ENCODE assay signal across 1 cellular context in the genomic region with DNA sequence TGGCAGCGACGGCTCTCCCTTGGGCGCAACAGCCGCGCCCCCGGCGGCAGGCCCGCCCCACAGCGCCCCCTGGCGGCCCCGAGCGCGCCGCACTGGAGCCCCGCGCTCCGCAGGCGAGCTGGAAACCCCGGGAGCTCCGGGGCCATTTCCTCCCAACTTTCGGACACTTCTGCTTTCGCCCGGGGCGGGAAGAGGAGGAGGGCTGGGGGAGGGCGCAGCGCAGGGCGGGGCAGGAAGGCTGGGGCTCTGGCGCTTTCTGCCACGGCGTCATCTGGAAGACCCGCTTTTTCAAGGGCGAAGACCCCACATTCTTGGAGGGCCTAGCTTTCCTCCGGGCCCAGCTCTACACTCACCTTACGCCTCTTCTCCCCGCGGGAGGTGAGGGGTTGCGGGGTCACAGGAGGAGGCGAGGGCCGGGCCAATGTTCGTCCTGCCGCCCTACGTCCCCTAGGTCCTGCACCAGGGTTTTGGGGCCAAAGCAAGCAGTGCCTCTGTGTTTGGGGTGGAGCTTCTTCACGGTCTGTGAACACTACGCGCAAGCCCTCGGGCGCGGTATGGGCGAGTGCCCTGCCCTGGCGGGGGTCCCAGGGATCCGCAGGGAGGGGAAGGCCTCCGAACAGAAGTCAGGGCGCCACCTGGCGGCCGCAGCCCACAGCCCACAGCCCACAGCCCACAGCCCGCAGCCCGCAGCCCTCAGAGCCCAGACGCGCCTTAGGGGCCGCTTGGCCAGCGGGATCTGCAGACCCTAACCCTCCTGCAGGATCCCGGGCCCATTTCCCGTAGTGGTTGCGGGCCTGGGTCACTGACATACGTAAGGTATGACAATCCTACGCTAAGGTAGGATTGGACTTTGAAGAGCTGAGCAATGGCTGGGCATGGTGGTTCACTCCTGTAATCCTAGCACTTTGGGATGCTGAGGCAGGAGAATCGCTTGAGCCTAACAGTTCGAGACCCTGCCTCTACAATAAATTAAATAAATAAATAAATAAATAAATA.
TF ChIP-seq lines count a peak whose summit lies in the region.

No MANE protein-coding gene starts in this region.

TF ChIP-seq in HepG2, 621 proteins besides CTCF, POLR2A, EP300 and RAD21 (continued from another document and continues in another):
- TF ChIP-seq, protein P1, sequence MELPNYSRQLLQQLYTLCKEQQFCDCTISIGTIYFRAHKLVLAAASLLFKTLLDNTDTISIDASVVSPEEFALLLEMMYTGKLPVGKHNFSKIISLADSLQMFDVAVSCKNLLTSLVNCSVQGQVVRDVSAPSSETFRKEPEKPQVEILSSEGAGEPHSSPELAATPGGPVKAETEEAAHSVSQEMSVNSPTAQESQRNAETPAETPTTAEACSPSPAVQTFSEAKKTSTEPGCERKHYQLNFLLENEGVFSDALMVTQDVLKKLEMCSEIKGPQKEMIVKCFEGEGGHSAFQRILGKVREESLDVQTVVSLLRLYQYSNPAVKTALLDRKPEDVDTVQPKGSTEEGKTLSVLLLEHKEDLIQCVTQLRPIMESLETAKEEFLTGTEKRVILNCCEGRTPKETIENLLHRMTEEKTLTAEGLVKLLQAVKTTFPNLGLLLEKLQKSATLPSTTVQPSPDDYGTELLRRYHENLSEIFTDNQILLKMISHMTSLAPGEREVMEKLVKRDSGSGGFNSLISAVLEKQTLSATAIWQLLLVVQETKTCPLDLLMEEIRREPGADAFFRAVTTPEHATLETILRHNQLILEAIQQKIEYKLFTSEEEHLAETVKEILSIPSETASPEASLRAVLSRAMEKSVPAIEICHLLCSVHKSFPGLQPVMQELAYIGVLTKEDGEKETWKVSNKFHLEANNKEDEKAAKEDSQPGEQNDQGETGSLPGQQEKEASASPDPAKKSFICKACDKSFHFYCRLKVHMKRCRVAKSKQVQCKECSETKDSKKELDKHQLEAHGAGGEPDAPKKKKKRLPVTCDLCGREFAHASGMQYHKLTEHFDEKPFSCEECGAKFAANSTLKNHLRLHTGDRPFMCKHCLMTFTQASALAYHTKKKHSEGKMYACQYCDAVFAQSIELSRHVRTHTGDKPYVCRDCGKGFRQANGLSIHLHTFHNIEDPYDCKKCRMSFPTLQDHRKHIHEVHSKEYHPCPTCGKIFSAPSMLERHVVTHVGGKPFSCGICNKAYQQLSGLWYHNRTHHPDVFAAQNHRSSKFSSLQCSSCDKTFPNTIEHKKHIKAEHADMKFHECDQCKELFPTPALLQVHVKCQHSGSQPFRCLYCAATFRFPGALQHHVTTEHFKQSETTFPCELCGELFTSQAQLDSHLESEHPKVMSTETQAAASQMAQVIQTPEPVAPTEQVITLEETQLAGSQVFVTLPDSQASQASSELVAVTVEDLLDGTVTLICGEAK (IDR thresholded peaks at IDR 0.05) = no peak
- TF ChIP-seq, protein P1 (CRISPR knock-in tag; IDR thresholded peaks at IDR 0.05) = peak; percentile 61
- peak; percentile 64 for TF ChIP-seq POLR2G (IDR thresholded peaks at IDR 0.05; ENCODE audit: low read depth, low read length)
- no peak for TF ChIP-seq CHD4 (IDR thresholded peaks at IDR 0.05; ENCODE audit: borderline replicate concordance, low read length)
- no peak for TF ChIP-seq JUN (CRISPR knock-in tag; IDR thresholded peaks at IDR 0.05)
- TF ChIP-seq, protein P2, sequence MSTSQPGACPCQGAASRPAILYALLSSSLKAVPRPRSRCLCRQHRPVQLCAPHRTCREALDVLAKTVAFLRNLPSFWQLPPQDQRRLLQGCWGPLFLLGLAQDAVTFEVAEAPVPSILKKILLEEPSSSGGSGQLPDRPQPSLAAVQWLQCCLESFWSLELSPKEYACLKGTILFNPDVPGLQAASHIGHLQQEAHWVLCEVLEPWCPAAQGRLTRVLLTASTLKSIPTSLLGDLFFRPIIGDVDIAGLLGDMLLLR (CRISPR knock-in tag; IDR thresholded peaks at IDR 0.05) = no peak
- no peak for TF ChIP-seq MTF2 (CRISPR knock-in tag; IDR thresholded peaks at IDR 0.05; ENCODE audit: borderline replicate concordance)
- TF ChIP-seq, protein P3, sequence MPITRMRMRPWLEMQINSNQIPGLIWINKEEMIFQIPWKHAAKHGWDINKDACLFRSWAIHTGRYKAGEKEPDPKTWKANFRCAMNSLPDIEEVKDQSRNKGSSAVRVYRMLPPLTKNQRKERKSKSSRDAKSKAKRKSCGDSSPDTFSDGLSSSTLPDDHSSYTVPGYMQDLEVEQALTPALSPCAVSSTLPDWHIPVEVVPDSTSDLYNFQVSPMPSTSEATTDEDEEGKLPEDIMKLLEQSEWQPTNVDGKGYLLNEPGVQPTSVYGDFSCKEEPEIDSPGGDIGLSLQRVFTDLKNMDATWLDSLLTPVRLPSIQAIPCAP (CRISPR knock-in tag; IDR thresholded peaks at IDR 0.05; ENCODE audit: low read depth) = no peak
- 0 out of 2 replicates have a peak, but pooled peaks have one; percentile 43 for TF ChIP-seq MED13 (CRISPR knock-in tag; IDR thresholded peaks at IDR 0.05)
- no peak for TF ChIP-seq RBAK (CRISPR knock-in tag; IDR thresholded peaks at IDR 0.05)
- TF ChIP-seq ZNF296 (CRISPR knock-in tag; conservative IDR thresholded peaks at IDR 0.05) = 0 out of 2 replicates have a peak, but pooled peaks have one; percentile 54
- TF ChIP-seq SNRNP70 (IDR thresholded peaks at IDR 0.05; ENCODE audit: low read depth, low read length) = no peak
- TF ChIP-seq, protein P4, sequence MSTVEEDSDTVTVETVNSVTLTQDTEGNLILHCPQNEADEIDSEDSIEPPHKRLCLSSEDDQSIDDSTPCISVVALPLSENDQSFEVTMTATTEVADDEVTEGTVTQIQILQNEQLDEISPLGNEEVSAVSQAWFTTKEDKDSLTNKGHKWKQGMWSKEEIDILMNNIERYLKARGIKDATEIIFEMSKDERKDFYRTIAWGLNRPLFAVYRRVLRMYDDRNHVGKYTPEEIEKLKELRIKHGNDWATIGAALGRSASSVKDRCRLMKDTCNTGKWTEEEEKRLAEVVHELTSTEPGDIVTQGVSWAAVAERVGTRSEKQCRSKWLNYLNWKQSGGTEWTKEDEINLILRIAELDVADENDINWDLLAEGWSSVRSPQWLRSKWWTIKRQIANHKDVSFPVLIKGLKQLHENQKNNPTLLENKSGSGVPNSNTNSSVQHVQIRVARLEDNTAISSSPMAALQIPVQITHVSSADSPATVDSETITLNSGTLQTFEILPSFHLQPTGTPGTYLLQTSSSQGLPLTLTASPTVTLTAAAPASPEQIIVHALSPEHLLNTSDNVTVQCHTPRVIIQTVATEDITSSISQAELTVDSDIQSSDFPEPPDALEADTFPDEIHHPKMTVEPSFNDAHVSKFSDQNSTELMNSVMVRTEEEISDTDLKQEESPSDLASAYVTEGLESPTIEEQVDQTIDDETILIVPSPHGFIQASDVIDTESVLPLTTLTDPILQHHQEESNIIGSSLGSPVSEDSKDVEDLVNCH (CRISPR knock-in tag; IDR thresholded peaks at IDR 0.05) = no peak
- peak; percentile 72; the same call in 1 of the 2 replicates for TF ChIP-seq GZF1 (CRISPR knock-in tag; IDR thresholded peaks at IDR 0.05)
- 0 out of 2 replicates have a peak, but pooled peaks have one; percentile 36 for TF ChIP-seq ZZZ3 (CRISPR knock-in tag; IDR thresholded peaks at IDR 0.05; ENCODE audit: borderline replicate concordance)
- TF ChIP-seq, protein P5, sequence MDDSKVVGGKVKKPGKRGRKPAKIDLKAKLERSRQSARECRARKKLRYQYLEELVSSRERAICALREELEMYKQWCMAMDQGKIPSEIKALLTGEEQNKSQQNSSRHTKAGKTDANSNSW (CRISPR knock-in tag; IDR thresholded peaks at IDR 0.05; ENCODE audit: borderline replicate concordance) = no peak
- TF ChIP-seq TEAD2 (CRISPR knock-in tag; IDR thresholded peaks at IDR 0.05) = no peak
- peak; percentile 49; the same call in 1 of the 2 replicates for TF ChIP-seq ZNF747 (CRISPR knock-in tag; IDR thresholded peaks at IDR 0.05; ENCODE audit: borderline replicate concordance)
- TF ChIP-seq, protein P6, sequence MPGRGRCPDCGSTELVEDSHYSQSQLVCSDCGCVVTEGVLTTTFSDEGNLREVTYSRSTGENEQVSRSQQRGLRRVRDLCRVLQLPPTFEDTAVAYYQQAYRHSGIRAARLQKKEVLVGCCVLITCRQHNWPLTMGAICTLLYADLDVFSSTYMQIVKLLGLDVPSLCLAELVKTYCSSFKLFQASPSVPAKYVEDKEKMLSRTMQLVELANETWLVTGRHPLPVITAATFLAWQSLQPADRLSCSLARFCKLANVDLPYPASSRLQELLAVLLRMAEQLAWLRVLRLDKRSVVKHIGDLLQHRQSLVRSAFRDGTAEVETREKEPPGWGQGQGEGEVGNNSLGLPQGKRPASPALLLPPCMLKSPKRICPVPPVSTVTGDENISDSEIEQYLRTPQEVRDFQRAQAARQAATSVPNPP (CRISPR knock-in tag; IDR thresholded peaks at IDR 0.05) = no peak
- TF ChIP-seq ZNF790 (CRISPR knock-in tag; IDR thresholded peaks at IDR 0.05; ENCODE audit: borderline replicate concordance) = no peak
- TF ChIP-seq ZNF709 (CRISPR knock-in tag; IDR thresholded peaks at IDR 0.05) = peak; percentile 38; the same call in 1 of the 2 replicates
- TF ChIP-seq, protein P7, sequence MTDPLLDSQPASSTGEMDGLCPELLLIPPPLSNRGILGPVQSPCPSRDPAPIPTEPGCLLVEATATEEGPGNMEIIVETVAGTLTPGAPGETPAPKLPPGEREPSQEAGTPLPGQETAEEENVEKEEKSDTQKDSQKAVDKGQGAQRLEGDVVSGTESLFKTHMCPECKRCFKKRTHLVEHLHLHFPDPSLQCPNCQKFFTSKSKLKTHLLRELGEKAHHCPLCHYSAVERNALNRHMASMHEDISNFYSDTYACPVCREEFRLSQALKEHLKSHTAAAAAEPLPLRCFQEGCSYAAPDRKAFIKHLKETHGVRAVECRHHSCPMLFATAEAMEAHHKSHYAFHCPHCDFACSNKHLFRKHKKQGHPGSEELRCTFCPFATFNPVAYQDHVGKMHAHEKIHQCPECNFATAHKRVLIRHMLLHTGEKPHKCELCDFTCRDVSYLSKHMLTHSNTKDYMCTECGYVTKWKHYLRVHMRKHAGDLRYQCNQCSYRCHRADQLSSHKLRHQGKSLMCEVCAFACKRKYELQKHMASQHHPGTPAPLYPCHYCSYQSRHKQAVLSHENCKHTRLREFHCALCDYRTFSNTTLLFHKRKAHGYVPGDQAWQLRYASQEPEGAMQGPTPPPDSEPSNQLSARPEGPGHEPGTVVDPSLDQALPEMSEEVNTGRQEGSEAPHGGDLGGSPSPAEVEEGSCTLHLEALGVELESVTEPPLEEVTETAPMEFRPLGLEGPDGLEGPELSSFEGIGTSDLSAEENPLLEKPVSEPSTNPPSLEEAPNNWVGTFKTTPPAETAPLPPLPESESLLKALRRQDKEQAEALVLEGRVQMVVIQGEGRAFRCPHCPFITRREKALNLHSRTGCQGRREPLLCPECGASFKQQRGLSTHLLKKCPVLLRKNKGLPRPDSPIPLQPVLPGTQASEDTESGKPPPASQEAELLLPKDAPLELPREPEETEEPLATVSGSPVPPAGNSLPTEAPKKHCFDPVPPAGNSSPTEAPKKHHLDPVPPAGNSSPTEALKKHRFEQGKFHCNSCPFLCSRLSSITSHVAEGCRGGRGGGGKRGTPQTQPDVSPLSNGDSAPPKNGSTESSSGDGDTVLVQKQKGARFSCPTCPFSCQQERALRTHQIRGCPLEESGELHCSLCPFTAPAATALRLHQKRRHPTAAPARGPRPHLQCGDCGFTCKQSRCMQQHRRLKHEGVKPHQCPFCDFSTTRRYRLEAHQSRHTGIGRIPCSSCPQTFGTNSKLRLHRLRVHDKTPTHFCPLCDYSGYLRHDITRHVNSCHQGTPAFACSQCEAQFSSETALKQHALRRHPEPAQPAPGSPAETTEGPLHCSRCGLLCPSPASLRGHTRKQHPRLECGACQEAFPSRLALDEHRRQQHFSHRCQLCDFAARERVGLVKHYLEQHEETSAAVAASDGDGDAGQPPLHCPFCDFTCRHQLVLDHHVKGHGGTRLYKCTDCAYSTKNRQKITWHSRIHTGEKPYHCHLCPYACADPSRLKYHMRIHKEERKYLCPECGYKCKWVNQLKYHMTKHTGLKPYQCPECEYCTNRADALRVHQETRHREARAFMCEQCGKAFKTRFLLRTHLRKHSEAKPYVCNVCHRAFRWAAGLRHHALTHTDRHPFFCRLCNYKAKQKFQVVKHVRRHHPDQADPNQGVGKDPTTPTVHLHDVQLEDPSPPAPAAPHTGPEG (CRISPR knock-in tag; IDR thresholded peaks at IDR 0.05) = no peak
- no peak for TF ChIP-seq SOX13 (IDR thresholded peaks at IDR 0.05)
- no peak for TF ChIP-seq SOX13 (CRISPR knock-in tag; conservative IDR thresholded peaks at IDR 0.05 in 1 of 2, IDR thresholded peaks at IDR 0.05 in 1 of 2)
- TF ChIP-seq CENPX (CRISPR knock-in tag; IDR thresholded peaks at IDR 0.05) = no peak
- TF ChIP-seq FLYWCH1 (CRISPR knock-in tag; IDR thresholded peaks at IDR 0.05) = 0 out of 2 replicates have a peak, but pooled peaks have one; percentile 50
- TF ChIP-seq, protein P8, sequence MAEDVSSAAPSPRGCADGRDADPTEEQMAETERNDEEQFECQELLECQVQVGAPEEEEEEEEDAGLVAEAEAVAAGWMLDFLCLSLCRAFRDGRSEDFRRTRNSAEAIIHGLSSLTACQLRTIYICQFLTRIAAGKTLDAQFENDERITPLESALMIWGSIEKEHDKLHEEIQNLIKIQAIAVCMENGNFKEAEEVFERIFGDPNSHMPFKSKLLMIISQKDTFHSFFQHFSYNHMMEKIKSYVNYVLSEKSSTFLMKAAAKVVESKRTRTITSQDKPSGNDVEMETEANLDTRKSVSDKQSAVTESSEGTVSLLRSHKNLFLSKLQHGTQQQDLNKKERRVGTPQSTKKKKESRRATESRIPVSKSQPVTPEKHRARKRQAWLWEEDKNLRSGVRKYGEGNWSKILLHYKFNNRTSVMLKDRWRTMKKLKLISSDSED (CRISPR knock-in tag; IDR thresholded peaks at IDR 0.05) = no peak
- TF ChIP-seq FOXK1 (CRISPR knock-in tag; IDR thresholded peaks at IDR 0.05; ENCODE audit: borderline replicate concordance, low read depth) = peak; percentile 15; the same call in 1 of the 2 replicates
- TF ChIP-seq ZNF350 (CRISPR knock-in tag; IDR thresholded peaks at IDR 0.05; ENCODE audit: borderline replicate concordance, low read depth) = 0 out of 2 replicates have a peak, but pooled peaks have one; percentile 9
- no peak for TF ChIP-seq ZNF816 (CRISPR knock-in tag; IDR thresholded peaks at IDR 0.05; ENCODE audit: borderline replicate concordance)
- peak; percentile 46 for TF ChIP-seq KAT8 (CRISPR knock-in tag; IDR thresholded peaks at IDR 0.05)
